Comparison of ENCODE assay signal across 1 cellular context in the genomic region with DNA sequence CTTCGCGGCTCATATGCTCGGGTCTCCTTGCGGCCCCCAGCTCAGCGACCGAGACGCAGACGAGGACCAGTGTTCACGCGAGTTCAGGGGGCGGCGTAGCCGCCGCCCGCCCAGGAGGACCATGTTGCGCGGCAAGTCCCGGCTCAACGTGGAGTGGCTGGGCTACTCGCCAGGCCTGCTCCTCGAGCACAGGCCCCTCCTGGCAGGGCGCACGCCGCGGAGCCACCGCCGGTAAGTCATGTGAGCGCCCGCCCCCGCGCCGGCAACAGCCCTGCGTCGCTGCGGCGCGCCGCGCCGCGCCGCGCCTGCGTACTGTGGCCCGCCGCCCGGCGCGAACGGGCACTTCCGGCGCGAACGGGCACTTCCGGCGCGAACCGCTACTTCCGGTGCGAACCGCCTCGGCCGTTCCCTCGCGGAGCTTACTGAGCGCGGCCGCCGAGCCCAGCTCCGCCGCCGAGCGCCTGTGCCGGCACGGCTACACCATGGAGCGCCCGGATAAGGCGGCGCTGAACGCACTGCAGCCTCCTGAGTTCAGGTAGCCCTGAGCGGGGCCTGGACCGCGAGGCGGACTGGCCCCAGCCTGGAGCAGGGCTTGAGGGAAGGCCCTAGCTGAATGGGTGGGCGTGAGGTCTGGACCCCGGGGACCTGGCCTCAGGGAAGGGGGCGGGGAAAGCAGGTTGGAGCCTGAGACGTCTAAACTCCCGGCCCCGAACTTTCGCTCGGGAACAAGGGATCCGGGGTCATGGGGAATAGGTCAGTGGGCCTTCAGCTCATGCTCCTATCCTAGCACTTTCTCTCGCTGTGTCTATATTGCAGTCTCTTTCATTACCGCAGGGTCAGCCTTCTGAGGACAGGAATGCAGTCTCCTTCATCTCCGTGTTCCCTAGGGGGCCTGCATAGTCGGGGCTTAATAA.
TF ChIP-seq lines count a peak whose summit lies in the region.

Gene VMA21 (plus strand): TSS at position 380 of the 914 bp plus-strand sequence. CDS start 103 bp downstream, at position 483.

TF ChIP-seq in HepG2, 621 proteins besides CTCF, POLR2A, EP300 and RAD21 (continued from another document and continues in another):
- TF ChIP-seq KDM1A (CRISPR knock-in tag; IDR thresholded peaks at IDR 0.05) (no peak), ZNF703 (CRISPR knock-in tag; IDR thresholded peaks at IDR 0.05; ENCODE audit: borderline replicate concordance) (no peak), ZNF224 (CRISPR knock-in tag; IDR thresholded peaks at IDR 0.05) (no peak), ZEB1 (IDR thresholded peaks at IDR 0.05; ENCODE audit: insufficient replicate concordance, low read depth) (no peak), ZNF564 (CRISPR knock-in tag; IDR thresholded peaks at IDR 0.05) (peak; percentile 91; the same call in 1 of the 2 replicates), ZNF619 (CRISPR knock-in tag; IDR thresholded peaks at IDR 0.05) (no peak), ZSCAN22 (CRISPR knock-in tag; IDR thresholded peaks at IDR 0.05) (no peak), ADNP (CRISPR knock-in tag; IDR thresholded peaks at IDR 0.05) (no peak), SIN3A (IDR thresholded peaks at IDR 0.05; ENCODE audit: borderline replicate concordance, low read depth, low read length) (no peak), ZNF253 (CRISPR knock-in tag; IDR thresholded peaks at IDR 0.05; ENCODE audit: borderline replicate concordance) (no peak), KLF11 (CRISPR knock-in tag; IDR thresholded peaks at IDR 0.05) (no peak), ZBTB42 (CRISPR knock-in tag; IDR thresholded peaks at IDR 0.05) (no peak), NFYB (CRISPR knock-in tag; IDR thresholded peaks at IDR 0.05) (no peak), NFRKB (IDR thresholded peaks at IDR 0.05) (no peak), MYC (CRISPR knock-in tag; IDR thresholded peaks at IDR 0.05; ENCODE audit: borderline replicate concordance) (peak; percentile 59), TOE1 (CRISPR knock-in tag; IDR thresholded peaks at IDR 0.05) (no peak), KDM2A (CRISPR knock-in tag; IDR thresholded peaks at IDR 0.05; ENCODE audit: borderline replicate concordance, low read depth) (peak; percentile 76), ZNF432 (CRISPR knock-in tag; IDR thresholded peaks at IDR 0.05; ENCODE audit: borderline replicate concordance) (no peak), ZNF331 (CRISPR knock-in tag; IDR thresholded peaks at IDR 0.05) (peak; percentile 51; the same call in 1 of the 2 replicates), ZNF282 (IDR thresholded peaks at IDR 0.05; ENCODE audit: partially characterized antibody) (no peak), ZNF646 (CRISPR knock-in tag; IDR thresholded peaks at IDR 0.05) (no peak), MZF1 (CRISPR knock-in tag; IDR thresholded peaks at IDR 0.05; ENCODE audit: borderline replicate concordance) (no peak), PREB (CRISPR knock-in tag; IDR thresholded peaks at IDR 0.05) (no peak), ONECUT2 (CRISPR knock-in tag; IDR thresholded peaks at IDR 0.05) (no peak), ZSCAN20 (CRISPR knock-in tag; IDR thresholded peaks at IDR 0.05; ENCODE audit: borderline replicate concordance) (no peak), ZNF207 (IDR thresholded peaks at IDR 0.05; ENCODE audit: borderline replicate concordance) (no peak), EED (CRISPR knock-in tag; IDR thresholded peaks at IDR 0.05) (no peak), YY1 (IDR thresholded peaks at IDR 0.05; ENCODE audit: insufficient read depth, insufficient replicate concordance, low read depth, low read length) (no peak), ZNF598 (CRISPR knock-in tag; IDR thresholded peaks at IDR 0.05; ENCODE audit: borderline replicate concordance) (no peak), ZNF878 (CRISPR knock-in tag; IDR thresholded peaks at IDR 0.05) (no peak), CEBPZ (IDR thresholded peaks at IDR 0.05; ENCODE audit: low read length) (no peak), TARDBP (CRISPR knock-in tag; IDR thresholded peaks at IDR 0.05) (no peak), ERF (CRISPR knock-in tag; IDR thresholded peaks at IDR 0.05) (peak; percentile 16; the same call in 1 of the 2 replicates), ZFP82 (CRISPR knock-in tag; IDR thresholded peaks at IDR 0.05; ENCODE audit: borderline replicate concordance) (no peak), CBX2 (IDR thresholded peaks at IDR 0.05; ENCODE audit: low read depth, low read length) (no peak), CBX2 (CRISPR knock-in tag; IDR thresholded peaks at IDR 0.05; ENCODE audit: low read depth) (no peak), PRPF4 (IDR thresholded peaks at IDR 0.05; ENCODE audit: low read depth, low read length, poor library complexity, severe bottlenecking) (no peak), ZNF326 (CRISPR knock-in tag; IDR thresholded peaks at IDR 0.05; ENCODE audit: borderline replicate concordance) (no peak), KLF6 (CRISPR knock-in tag; IDR thresholded peaks at IDR 0.05) (peak; percentile 34), MIXL1 (CRISPR knock-in tag; IDR thresholded peaks at IDR 0.05) (no peak), ZNF136 (CRISPR knock-in tag; IDR thresholded peaks at IDR 0.05; ENCODE audit: low read depth) (no peak), ZNF180 (CRISPR knock-in tag; IDR thresholded peaks at IDR 0.05; ENCODE audit: borderline replicate concordance, low read depth) (no peak), ZNF552 (CRISPR knock-in tag; IDR thresholded peaks at IDR 0.05; ENCODE audit: borderline replicate concordance) (no peak), POLR2AphosphoS5 (IDR thresholded peaks at IDR 0.05; ENCODE audit: low read depth, low read length) (peak; percentile 43)
- TF ChIP-seq, protein P1, sequence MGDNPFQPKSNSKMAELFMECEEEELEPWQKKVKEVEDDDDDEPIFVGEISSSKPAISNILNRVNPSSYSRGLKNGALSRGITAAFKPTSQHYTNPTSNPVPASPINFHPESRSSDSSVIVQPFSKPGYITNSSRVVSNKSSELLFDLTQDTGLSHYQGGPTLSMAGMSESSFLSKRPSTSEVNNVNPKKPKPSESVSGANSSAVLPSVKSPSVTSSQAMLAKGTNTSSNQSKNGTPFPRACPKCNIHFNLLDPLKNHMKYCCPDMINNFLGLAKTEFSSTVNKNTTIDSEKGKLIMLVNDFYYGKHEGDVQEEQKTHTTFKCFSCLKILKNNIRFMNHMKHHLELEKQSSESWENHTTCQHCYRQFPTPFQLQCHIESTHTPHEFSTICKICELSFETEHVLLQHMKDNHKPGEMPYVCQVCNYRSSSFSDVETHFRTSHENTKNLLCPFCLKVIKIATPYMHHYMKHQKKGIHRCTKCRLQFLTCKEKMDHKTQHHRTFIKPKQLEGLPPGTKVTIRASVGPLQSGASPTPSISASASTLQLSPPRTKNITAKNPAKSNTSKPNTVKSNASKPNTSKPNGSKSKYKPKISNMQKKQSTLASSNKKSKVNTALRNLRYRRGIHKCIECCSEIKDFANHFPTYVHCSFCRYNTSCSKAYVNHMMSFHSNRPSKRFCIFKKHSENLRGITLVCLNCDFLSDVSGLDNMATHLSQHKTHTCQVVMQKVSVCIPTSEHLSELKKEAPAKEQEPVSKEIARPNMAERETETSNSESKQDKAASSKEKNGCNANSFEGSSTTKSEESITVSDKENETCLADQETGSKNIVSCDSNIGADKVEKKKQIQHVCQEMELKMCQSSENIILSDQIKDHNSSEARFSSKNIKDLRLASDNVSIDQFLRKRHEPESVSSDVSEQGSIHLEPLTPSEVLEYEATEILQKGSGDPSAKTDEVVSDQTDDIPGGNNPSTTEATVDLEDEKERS (CRISPR knock-in tag; IDR thresholded peaks at IDR 0.05) = no peak
- TF ChIP-seq, protein P2, sequence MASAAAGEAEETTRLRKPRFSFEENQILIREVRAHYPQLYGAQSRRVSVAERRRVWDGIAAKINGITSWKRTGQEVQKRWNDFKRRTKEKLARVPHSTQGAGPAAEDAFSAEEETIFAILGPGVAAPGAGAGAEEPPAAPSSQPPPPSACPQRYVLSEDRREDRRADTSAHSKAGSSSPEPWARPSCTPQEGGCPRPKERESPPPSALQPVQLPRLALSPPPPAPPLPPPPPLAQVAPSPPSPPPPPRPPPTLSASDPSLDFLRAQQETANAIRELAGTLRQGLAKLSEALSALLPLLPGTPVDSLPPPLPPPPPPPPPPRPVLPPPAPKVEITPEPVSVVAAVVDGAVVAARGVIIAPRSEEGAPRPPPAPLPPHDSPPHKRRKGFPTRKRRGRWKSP (CRISPR knock-in tag; IDR thresholded peaks at IDR 0.05) = peak; percentile 76; the same call in 1 of the 2 replicates
- TF ChIP-seq, protein P3, sequence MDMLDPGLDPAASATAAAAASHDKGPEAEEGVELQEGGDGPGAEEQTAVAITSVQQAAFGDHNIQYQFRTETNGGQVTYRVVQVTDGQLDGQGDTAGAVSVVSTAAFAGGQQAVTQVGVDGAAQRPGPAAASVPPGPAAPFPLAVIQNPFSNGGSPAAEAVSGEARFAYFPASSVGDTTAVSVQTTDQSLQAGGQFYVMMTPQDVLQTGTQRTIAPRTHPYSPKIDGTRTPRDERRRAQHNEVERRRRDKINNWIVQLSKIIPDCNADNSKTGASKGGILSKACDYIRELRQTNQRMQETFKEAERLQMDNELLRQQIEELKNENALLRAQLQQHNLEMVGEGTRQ (IDR thresholded peaks at IDR 0.05; ENCODE audit: low read depth, low read length) = no peak
- TF ChIP-seq, protein P3 (CRISPR knock-in tag; IDR thresholded peaks at IDR 0.05; ENCODE audit: borderline replicate concordance) = no peak; the same call in 1 of the 2 replicates
